In genomic region chr6:107655245-107655644, GRCh38 we compare ENCODE assay signal across 13 cellular contexts.
DNase-seq lines count a peak whose midpoint lies in the region; FAIRE-seq and TF ChIP-seq lines count a peak whose summit lies in the region.
"Had no signal": no experiment of that assay in that cellular context is flagged by ENCODE, and none has a peak within 500 bp of the region (broad histone marks: within the 10 kb centered on the region; RNA-seq: fewer than 3 reads in every experiment).

No MANE protein-coding gene starts in this region.

- no peaks in the 10 kb centered on the region for H3K9me3 ChIP-seq in keratinocyte (ENCODE audit: control insufficient read depth, low read depth, low read length)
- H3K9me3 ChIP-seq: MG63, thoracic aorta had no signal

- no peak overlapping the region for H2AFZ ChIP-seq in keratinocyte (ENCODE audit: control insufficient read depth, low read length)

- H3K4me1 ChIP-seq in keratinocyte (ENCODE audit: control insufficient read depth, extremely low read depth, insufficient read depth, low read length), result no peaks in the 10 kb centered on the region

- H3K79me2 ChIP-seq in keratinocyte (ENCODE audit: control insufficient read depth, insufficient read depth, low read length), result no peaks in the 10 kb centered on the region

- no peak overlapping the region for H3K4me2 ChIP-seq in keratinocyte (ENCODE audit: control insufficient read depth, extremely low read depth, insufficient read depth, low read depth, low read length)
- H3K4me2 ChIP-seq: smooth muscle cell had no signal

- H3K9me1 ChIP-seq in keratinocyte (ENCODE audit: control insufficient read depth, extremely low read depth, insufficient read depth, low read length), result no peaks in the 10 kb centered on the region

- no peaks in the 10 kb centered on the region for H3K36me3 ChIP-seq in keratinocyte (ENCODE audit: control insufficient read depth in 2 of 2, extremely low read depth in 1 of 2, insufficient read depth in 2 of 2, low read length in 2 of 2)
- H3K36me3 ChIP-seq: MG63, thoracic aorta had no signal

- dilution Hi-C loops in keratinocyte (cut with MboI; ENCODE audit: extremely low pct_ligation_motif_present, low sequenced_read_pairs), result no loop called here

- DNase-seq in AG09319 (ENCODE audit: extremely low read depth, low read depth) (no peak), GM13976 (ENCODE audit: low spot score) (no peak), SK-N-DZ (ENCODE audit: low spot score) (peak; percentile 52), keratinocyte (ENCODE audit: low read depth, low spot score) (no peak), SKM-1 treated with dmso at 0.1 percent for 144 hours (lab: John Stamatoyannopoulos, UW; ENCODE audit: unreplicated experiment) (no peak), RKO (ENCODE audit: low spot score) (no peak), HPDE6-E6E7 (ENCODE audit: extremely low spot score) (no peak), SIG-M5 treated with dmso at 0.1 percent for 504 hours (lab: John Stamatoyannopoulos, UW; ENCODE audit: unreplicated experiment) (no peak)
- DNase-seq: amygdala, GDM1, MG63 had no signal

- H3K9ac ChIP-seq in keratinocyte (ENCODE audit: control insufficient read depth, extremely low read depth, insufficient read depth, low read length), result no peak overlapping the region

- no peak for FAIRE-seq in keratinocyte (lab: Jason Lieb, UNC)

- no peak overlapping the region for H3K27ac ChIP-seq in keratinocyte (ENCODE audit: control insufficient read depth, insufficient read depth, low read length)
- H3K27ac ChIP-seq: thoracic aorta had no signal

- peaks cover 5% of the 10 kb centered on the region for H3K27me3 ChIP-seq in keratinocyte (ENCODE audit: control insufficient read depth, extremely low read depth, insufficient read depth, low read length)
- H3K27me3 ChIP-seq: MG63 had no signal

- no peaks in the 10 kb centered on the region for H4K20me1 ChIP-seq in keratinocyte (ENCODE audit: control insufficient read depth, extremely low read depth, insufficient read depth, low read length)

- TF ChIP-seq CTCF in AG09319 (IDR thresholded peaks at IDR 0.05; ENCODE audit: low read depth, low read length) (peak; percentile 9), GM13976 (IDR thresholded peaks at IDR 0.05; ENCODE audit: borderline replicate concordance, control extremely low read depth, extremely low read depth, insufficient read depth, missing control alignments) (peak; percentile 35), keratinocyte (optimal IDR thresholded peaks at IDR 0.05 in 1 of 3, IDR thresholded peaks at IDR 0.05 in 1 of 3, conservative IDR thresholded peaks at IDR 0.05 in 1 of 3; ENCODE audit: extremely low read depth in 1 of 3, insufficient read depth in 2 of 3, low read length in 3 of 3) (peak in 2 of 3 experiments; percentile 39 to 46)

- in situ Hi-C loops in GM13976 (cut with MboI; ENCODE audit: low sequenced_read_pairs, unreplicated experiment), result loop anchor here (25.0 kb wide), 1 partner anchor 343 kb away; no protein-coding TSS in a partner anchor

- no peak overlapping the region for H3K4me3 ChIP-seq in keratinocyte (ENCODE audit: control insufficient read depth in 2 of 3, extremely low read depth in 1 of 3, insufficient read depth in 2 of 3, low read depth in 1 of 3, low read length in 3 of 3)
- H3K4me3 ChIP-seq: MG63, smooth muscle cell, thoracic aorta had no signal
